Comparison of ENCODE assay signal across 19 cellular contexts in genomic region chr10:48592346-48592745, GRCh38. TPM values are rescaled to one million over a fixed set of nuclear protein-coding genes. Genes with fewer than 3 reads are reported as not detected.
A peak's percentile ranks its signal among the peaks of the same experiment; 100 is the strongest.
DNase-seq lines count a peak whose midpoint lies in the region; ATAC-seq, FAIRE-seq and TF ChIP-seq lines count a peak whose summit lies in the region.
"Had no signal": no experiment of that assay in that cellular context is flagged by ENCODE, and none has a peak within 500 bp of the region (broad histone marks: within the 10 kb centered on the region; RNA-seq: fewer than 3 reads in every experiment).

No MANE protein-coding gene starts in this region.

- no peak for TF ChIP-seq EP300 in K562 (IDR thresholded peaks at IDR 0.05; ENCODE audit: low read length)

- no peak for ATAC-seq in heart left ventricle
- ATAC-seq in K562, result peak; percentile 27; the same call in 2 of the 3 replicates
- ATAC-seq in left colon, result no peak
- ATAC-seq in HG02970 (IDR thresholded peaks at IDR 0.05; ENCODE audit: low FRiP score, unreplicated experiment), result no peak

- no peaks in the 10 kb centered on the region for H3K9me3 ChIP-seq in heart left ventricle
- no peaks in the 10 kb centered on the region for H3K9me3 ChIP-seq in K562 (replicated peaks; ENCODE audit: control insufficient read depth, insufficient read depth, low read depth, low read length)
- no peaks in the 10 kb centered on the region for H3K9me3 ChIP-seq in neuronal stem cell (replicated peaks in 1 of 2; ENCODE audit: control insufficient read depth in 2 of 2, insufficient read depth in 1 of 2, low read depth in 1 of 2, low read length in 2 of 2)

- H3K36me3 ChIP-seq in heart left ventricle (no peaks in the 10 kb centered on the region), K562 (ENCODE audit: control insufficient read depth, insufficient read depth, low read length) (no peaks in the 10 kb centered on the region), neuronal stem cell (replicated peaks in 1 of 2; ENCODE audit: control insufficient read depth in 2 of 2, insufficient read depth in 2 of 2, low read length in 2 of 2) (no peaks in the 10 kb centered on the region)

- no TSS peak for BruUV-seq in K562 (replicated peaks; lab: Mats Ljungman, UMichigan)

- POLR2A ChIA-PET in K562 (lab: Yijun Ruan, JAX), result no interaction called here

- TF ChIP-seq POLR2A in heart left ventricle (IDR thresholded peaks at IDR 0.05) (no peak), K562 (conservative IDR thresholded peaks at IDR 0.05) (no peak)

- H3K23ac ChIP-seq in neuronal stem cell (ENCODE audit: low read depth, low read length, poor library complexity), result no peak overlapping the region

- no peak for TF ChIP-seq RAD21 in K562 (CRISPR knock-in tag; conservative IDR thresholded peaks at IDR 0.05 in 1 of 2, IDR thresholded peaks at IDR 0.05 in 1 of 2)

- H4K8ac ChIP-seq in neuronal stem cell (ENCODE audit: low read depth, low read length), result no peak overlapping the region

- H3K4me3 ChIP-seq in heart left ventricle (no peak overlapping the region), K562 (no peak overlapping the region), neuronal stem cell (ENCODE audit: low read length in 2 of 2) (no peak overlapping the region)

- intact Hi-C loops in cardiac septum (cut with DNase I), result no loop called here
- intact Hi-C loops in heart left ventricle (cut with DNase I), result no loop called here
- intact Hi-C loops in K562 (cut with micrococcal nuclease), result no loop called here
- intact Hi-C loops in left colon (cut with DNase I, micrococcal nuclease), result no loop called here

- no peak for TF ChIP-seq CTCF in heart left ventricle (IDR thresholded peaks at IDR 0.05)
- no peak for TF ChIP-seq CTCF in K562 (IDR thresholded peaks at IDR 0.05 in 2 of 3, conservative IDR thresholded peaks at IDR 0.05 in 1 of 3; ENCODE audit: insufficient read depth in 2 of 3, low read depth in 1 of 3, low read length in 3 of 3)

- H4K91ac ChIP-seq in neuronal stem cell (ENCODE audit: low read depth, low read length, poor library complexity), result no peak overlapping the region

- WGBS in heart left ventricle, 4 donors, result 85 to 90% (median 88%) methylated on average over 6 of the region's 6 CpGs
- 8% methylated on average over 6 of the region's 6 CpGs for WGBS in K562 (ENCODE audit: insufficient coverage, low coverage, missing lambda C conversion rate)
- no CpG with 5 or more reads among the region's 6 CpGs for WGBS in neuronal stem cell (ENCODE audit: extremely low coverage in 2 of 2, insufficient read length in 2 of 2, insufficient replicate concordance in 1 of 2), 2 donors

- H3K18ac ChIP-seq in neuronal stem cell (ENCODE audit: low read length), result no peak overlapping the region

- DNase-seq in cardiac septum (ENCODE audit: low spot score) (peak; percentile 60), heart left ventricle (no peak), K562 (ENCODE audit: extremely low read depth in 1 of 4, low spot score in 3 of 4) (no peak), neuronal stem cell (ENCODE audit: low spot score) (no peak), substantia nigra (lab: John Stamatoyannopoulos, UW) (no peak), KBM-7 (no peak), left colon (no peak)
- DNase-seq: C1 segment of cervical spinal cord; Calu3; CD4-positive, alpha-beta memory T cell; COR-L47; DMS53; DMS79 treated with DMSO at 0.1 percent for 48 hours; GOT3; H7; HCEC 1CT had no signal

- no peaks in the 10 kb centered on the region for H3K79me1 ChIP-seq in neuronal stem cell (ENCODE audit: low read depth, low read length)

- H3K9ac ChIP-seq in K562 (ENCODE audit: insufficient read depth in 1 of 2, low read depth in 2 of 2, low read length in 2 of 2) (no peak overlapping the region), neuronal stem cell (ENCODE audit: low read depth, low read length, poor library complexity) (no peak overlapping the region)

- in situ Hi-C loops in K562 (cut with MboI) (no loop called here), KBM-7 (cut with MboI; ENCODE audit: low pct_unique_long_range_greater_than_20kb, low sequenced_read_pairs) (no loop called here)

- peaks cover 5% of the 10 kb centered on the region for H4K20me1 ChIP-seq in K562 (replicated peaks; ENCODE audit: control insufficient read depth, insufficient read depth, low read length)

- no peak overlapping the region for H3K4ac ChIP-seq in neuronal stem cell (ENCODE audit: low read length)

- H2BK5ac ChIP-seq in neuronal stem cell (ENCODE audit: low read length), result peak overlapping the region; percentile 25

- peaks cover 0 to 29% (median 10%) of the 10 kb centered on the region in 12 donors for H3K4me1 ChIP-seq in heart left ventricle
- H3K4me1 ChIP-seq in K562 (replicated peaks in 1 of 2; ENCODE audit: control insufficient read depth in 2 of 2, insufficient read depth in 2 of 2, low read length in 2 of 2), result no peaks in the 10 kb centered on the region
- H3K4me1 ChIP-seq in neuronal stem cell (ENCODE audit: control insufficient read depth in 2 of 2, insufficient read depth in 1 of 2, low read depth in 1 of 2, low read length in 2 of 2), result peaks cover 0 to 8% of the 10 kb centered on the region in 2 donors

- H2BK15ac ChIP-seq in neuronal stem cell (ENCODE audit: low read length), result no peak overlapping the region

- H3K4me2 ChIP-seq in K562 (ENCODE audit: insufficient read depth, low read length) (no peak overlapping the region), neuronal stem cell (ENCODE audit: insufficient read depth, low read length, poor library complexity, severe bottlenecking) (no peak overlapping the region)

- H2BK12ac ChIP-seq in neuronal stem cell (ENCODE audit: low read length), result no peak overlapping the region

- no peaks in the 10 kb centered on the region for H3K79me2 ChIP-seq in K562 (ENCODE audit: control insufficient read depth, insufficient read depth, low read length)

- no peak overlapping the region for H2BK120ac ChIP-seq in neuronal stem cell (ENCODE audit: low read depth, low read length)

- no peaks in the 10 kb centered on the region for H3K9me1 ChIP-seq in K562 (ENCODE audit: control insufficient read depth, insufficient read depth, low read length)

- H2AFZ ChIP-seq in K562 (ENCODE audit: low read depth, low read length) (no peak overlapping the region), neuronal stem cell (ENCODE audit: low read length) (no peak overlapping the region)

- no peak overlapping the region for H3K27ac ChIP-seq in heart left ventricle
- H3K27ac ChIP-seq in K562 (ENCODE audit: extremely low read depth, low read depth, low read length), result no peak overlapping the region
- H3K27ac ChIP-seq in neuronal stem cell (replicated peaks; ENCODE audit: low read length), result no peak overlapping the region
- H3K27ac ChIP-seq in substantia nigra (ENCODE audit: low read depth, low read length, poor library complexity, severe bottlenecking), result peak overlapping the region; percentile 27

- FAIRE-seq in K562 (lab: Jason Lieb, UNC), result peak; percentile 11
- FAIRE-seq: G401.6, GM12892 had no signal

- CTCF ChIA-PET in K562 (lab: Yijun Ruan, JAX; ENCODE audit: low intra/inter-chr PET ratio), result no interaction called here

- H3K14ac ChIP-seq in neuronal stem cell (ENCODE audit: low read length), result no peak overlapping the region

- H2AK5ac ChIP-seq in neuronal stem cell (ENCODE audit: low read depth, low read length), result peak overlapping the region; percentile 8

- H3K27me3 ChIP-seq in heart left ventricle (peaks cover 0 to 9% (median 0%) of the 10 kb centered on the region in 9 donors), K562 (ENCODE audit: control insufficient read depth in 2 of 2, insufficient read depth in 2 of 2, low read length in 2 of 2) (peaks cover 54 to 69% of the 10 kb centered on the region in 2 experiments), neuronal stem cell (ENCODE audit: control insufficient read depth in 3 of 3, insufficient read depth in 3 of 3, low read depth in 1 of 3, low read length in 3 of 3) (no peaks in the 10 kb centered on the region)

TF ChIP-seq in K562, 482 proteins besides CTCF, POLR2A, EP300 and RAD21:
- TF ChIP-seq ZNF41 (CRISPR knock-in tag; conservative IDR thresholded peaks at IDR 0.05) (no peak), CHD1 (IDR thresholded peaks at IDR 0.05; ENCODE audit: low read length) (no peak), ZNF134 (CRISPR knock-in tag; conservative IDR thresholded peaks at IDR 0.05) (no peak), SMC3 (conservative IDR thresholded peaks at IDR 0.05; ENCODE audit: insufficient read depth, low read depth, low read length) (no peak), ATF2 (CRISPR knock-in tag; IDR thresholded peaks at IDR 0.05) (no peak)

RNA-seq across cellular contexts. Expression of gene ARHGAP22, which starts 12.5 kb away (rescaled TPM):
- 4.4 TPM for total RNA-seq in cardiac septum
- 1 to 10 TPM; 1.1 to 9.5 (median 3.2) TPM for total RNA-seq in heart left ventricle
- 1 to 10 TPM; 1.5 to 2.2 TPM for polyA plus RNA-seq in heart left ventricle
- 9.9 and 13.9 TPM in 2 replicates for total RNA-seq in K562 (2011; cell fraction: chromatin; rRNA removed; ENCODE audit: low replicate concordance)
- total RNA-seq in K562 (2011; cell fraction: nucleolus; rRNA removed), result 10.7 and 11.5 TPM in 2 replicates
- total RNA-seq in K562 (2011; cell fraction: nucleoplasm; rRNA removed), result 8.2 and 9.7 TPM in 2 replicates
- total RNA-seq in K562 (2014; rRNA removed), result 23.2 and 30.0 TPM in 2 replicates
- total RNA-seq in K562 (2014; rRNA removed; fragmentation: Illumina TruSeq; extraction: Trizol), result 7.8 and 8.6 TPM in 2 replicates
- 12.4 and 12.7 TPM in 2 replicates for total RNA-seq in K562 (2015; rRNA removed; fragmentation: Illumina TruSeq; extraction: Trizol)
- total RNA-seq in K562 (2021), result 28.1 and 29.3 TPM in 2 replicates
- 12.3 and 13.1 TPM in 2 replicates for polyA plus RNA-seq in K562 (2011; rRNA removed)
- 12.0 and 31.3 TPM in 2 replicates for polyA plus RNA-seq in K562 (2011; cell fraction: cytosol; rRNA removed)
- 19.7 and 38.0 TPM in 2 replicates for polyA plus RNA-seq in K562 (2011; cell fraction: nucleus; rRNA removed)
- 6.0 and 12.9 TPM in 2 replicates for polyA plus RNA-seq in K562 (2012)
- polyA plus RNA-seq in K562 (2014; fragmentation: Illumina TruSeq; extraction: Trizol), result 8.7 and 12.5 TPM in 2 replicates
- polyA plus RNA-seq in K562 (2014; fragmentation: Nextera tagmentation; extraction: Ambion mirVana), result 1 to 10 TPM; 1.3 to 1.4 TPM
- polyA plus RNA-seq in K562 (2014; rRNA removed), result 19.3 and 22.3 TPM in 2 replicates
- polyA minus RNA-seq in K562 (2011; rRNA and poly(A)+ RNA removed), result 7.5 and 11.3 TPM in 2 replicates
- polyA minus RNA-seq in K562 (2011; cell fraction: cytosol; rRNA and poly(A)+ RNA removed), result 15.5 and 16.6 TPM in 2 replicates
- polyA minus RNA-seq in K562 (2011; cell fraction: nucleus; rRNA and poly(A)+ RNA removed), result 9.4 and 13.7 TPM in 2 replicates
- 4.5 TPM for polyA plus RNA-seq in neuronal stem cell (2013, experiment 1 of 2)
- polyA plus RNA-seq in neuronal stem cell (2013, experiment 2 of 2), result 4.7 TPM
- 1 to 10 TPM; 1.9 to 2.9 TPM for total RNA-seq in left colon
- polyA plus RNA-seq: CD4-positive, alpha-beta memory T cell had no signal
